Comparison of ENCODE assay signal across 11 cellular contexts in the genomic region with DNA sequence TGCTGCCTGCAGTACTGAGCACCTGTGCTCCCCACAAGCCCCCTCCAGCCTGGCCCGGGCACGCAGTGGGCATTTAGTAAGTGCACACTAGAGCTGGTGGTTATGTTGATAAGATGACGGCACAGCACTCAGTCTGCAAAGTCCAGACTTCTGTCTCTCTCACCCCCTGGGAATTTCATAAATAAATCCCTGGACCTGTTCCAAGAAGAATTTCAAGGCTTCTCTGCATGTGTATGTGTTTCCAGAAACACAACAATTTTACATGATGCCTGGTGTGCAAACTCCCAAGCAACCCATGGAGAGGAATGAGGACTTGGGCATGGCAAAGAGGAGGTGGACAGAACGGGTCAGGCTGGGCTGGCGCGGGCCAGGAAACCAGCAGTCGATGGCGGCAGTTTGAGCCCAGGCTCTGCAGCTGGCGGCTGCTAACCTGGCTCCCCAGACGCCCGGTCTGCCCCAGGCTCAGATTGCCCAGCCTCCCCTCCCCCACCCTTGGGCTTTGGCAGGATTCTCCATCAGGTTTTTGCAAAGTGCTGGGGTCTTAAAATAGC. TPM values are rescaled to one million over a fixed set of nuclear protein-coding genes. Genes with fewer than 3 reads are reported as not detected.
DNase-seq lines count a peak whose midpoint lies in the region; ATAC-seq, FAIRE-seq and TF ChIP-seq lines count a peak whose summit lies in the region.
"Had no signal": no experiment of that assay in that cellular context is flagged by ENCODE, and none has a peak within 500 bp of the region (broad histone marks: within the 10 kb centered on the region; RNA-seq: fewer than 3 reads in every experiment).

No MANE protein-coding gene starts in this region.

- POLR2A ChIA-PET in naive thymus-derived CD4-positive, alpha-beta T cell (lab: Charles Lee) = no interaction called here

- peaks cover 0 to 32% (median 4%) of the 10 kb centered on the region in 5 donors for H3K27me3 Mint-ChIP-seq in naive thymus-derived CD4-positive, alpha-beta T cell

- ATAC-seq in naive thymus-derived CD4-positive, alpha-beta T cell = no peak

- peaks cover 5 to 12% (median 7%) of the 10 kb centered on the region in 5 donors for H3K36me3 Mint-ChIP-seq in naive thymus-derived CD4-positive, alpha-beta T cell
- H3K36me3 Mint-ChIP-seq: CD4-positive, CD25-positive, alpha-beta regulatory T cell had no signal

- H3K4me3 ChIP-seq in naive thymus-derived CD4-positive, alpha-beta T cell (ENCODE audit: low read length) = no peak overlapping the region

- peak; percentile 84 for DNase-seq in COR-L47 (lab: John Stamatoyannopoulos, UW)
- DNase-seq in NCI-H2107 treated with DMSO at 0.1 percent for 48 hours (lab: John Stamatoyannopoulos, UW; ENCODE audit: unreplicated experiment) = peak; percentile 82
- peak; percentile 57 for DNase-seq in brain pericyte (ENCODE audit: low read depth, low spot score)
- peak; percentile 55 for DNase-seq in left kidney (ENCODE audit: low read depth, low spot score)
- DNase-seq in naive thymus-derived CD4-positive, alpha-beta T cell = no peak
- DNase-seq in H54 (ENCODE audit: insufficient read length, low spot score) = no peak
- no peak for DNase-seq in activated naive CD4-positive, alpha-beta T cell (lab: John Stamatoyannopoulos, UW)
- DNase-seq in midbrain (lab: John Stamatoyannopoulos, UW) = no peak
- DNase-seq: CD4-positive, CD25-positive, alpha-beta regulatory T cell had no signal

- no peaks in the 10 kb centered on the region for H3K36me3 ChIP-seq in naive thymus-derived CD4-positive, alpha-beta T cell (ENCODE audit: control insufficient read depth in 2 of 3, insufficient read depth in 3 of 3, low read length in 3 of 3)

- H3K9me3 Mint-ChIP-seq in naive thymus-derived CD4-positive, alpha-beta T cell = peaks cover 5 to 20% (median 10%) of the 10 kb centered on the region in 11 donors

- FAIRE-seq in H54 (lab: Jason Lieb, UNC) = no peak

- no peak overlapping the region for H3K4me3 Mint-ChIP-seq in naive thymus-derived CD4-positive, alpha-beta T cell
- H3K4me3 Mint-ChIP-seq: CD4-positive, CD25-positive, alpha-beta regulatory T cell; T-helper 2 cell treated with Interferon-gamma antibody and Interleukin-4, amounts not matched to agents 5 μg/mL and 100 μg/mL, for 36 hours had no signal

- H3K27ac Mint-ChIP-seq in naive thymus-derived CD4-positive, alpha-beta T cell = no peak overlapping the region
- H3K27ac Mint-ChIP-seq: CD4-positive, CD25-positive, alpha-beta regulatory T cell; T-helper 2 cell treated with Interferon-gamma antibody and Interleukin-4, amounts not matched to agents 5 μg/mL and 100 μg/mL, for 36 hours had no signal

- no peak for TF ChIP-seq POLR2A in H54 (IDR thresholded peaks at IDR 0.05; ENCODE audit: low read depth, low read length)

- H3K27me3 ChIP-seq in naive thymus-derived CD4-positive, alpha-beta T cell (ENCODE audit: control insufficient read depth in 2 of 2, insufficient read depth in 2 of 2, low read length in 2 of 2) = peaks cover 0 to 4% of the 10 kb centered on the region in 2 donors

- peaks cover 4 to 13% (median 6%) of the 10 kb centered on the region in 7 donors for H3K4me1 Mint-ChIP-seq in naive thymus-derived CD4-positive, alpha-beta T cell

- no peak overlapping the region for H3K27ac ChIP-seq in naive thymus-derived CD4-positive, alpha-beta T cell (ENCODE audit: low read depth, low read length)

- CTCF ChIA-PET in naive thymus-derived CD4-positive, alpha-beta T cell (lab: Charles Lee) = no interaction called here

- H3K4me1 ChIP-seq in naive thymus-derived CD4-positive, alpha-beta T cell (ENCODE audit: control insufficient read depth in 2 of 2, insufficient read depth in 2 of 2, low read length in 2 of 2) = no peaks in the 10 kb centered on the region

- peaks cover 0 to 14% (median 0%) of the 10 kb centered on the region in 3 experiments for H3K9me3 ChIP-seq in naive thymus-derived CD4-positive, alpha-beta T cell (ENCODE audit: control insufficient read depth in 2 of 3, low read length in 3 of 3)

- intact Hi-C loops in naive thymus-derived CD4-positive, alpha-beta T cell (cut with micrococcal nuclease) = no loop called here

RNA-seq across cellular contexts. Expression of a gene that starts 10.4 kb away (rescaled TPM):
- 10 to 100 TPM in 4 of 5 experiments, 1 to 10 TPM in 1; 4.9 to 14.8 (median 14.2) TPM for total RNA-seq in naive thymus-derived CD4-positive, alpha-beta T cell
- polyA plus RNA-seq in naive thymus-derived CD4-positive, alpha-beta T cell = 1 to 10 TPM; 2.5 to 2.9 TPM

RNA-seq across cellular contexts. Expression of a gene that starts 33.8 kb away (rescaled TPM):
- total RNA-seq in naive thymus-derived CD4-positive, alpha-beta T cell = under 1 TPM in 2 of 5 experiments, not detected in 3; 0.64 to 0.70 TPM
- not detected for polyA plus RNA-seq in naive thymus-derived CD4-positive, alpha-beta T cell
- total RNA-seq: CD4-positive, CD25-positive, alpha-beta regulatory T cell had no signal
- polyA plus RNA-seq: CD4-positive, CD25-positive, alpha-beta regulatory T cell had no signal

RNA-seq across cellular contexts. Expression of a gene that starts 53.2 kb away (rescaled TPM):
- total RNA-seq in naive thymus-derived CD4-positive, alpha-beta T cell = not detected
- not detected for polyA plus RNA-seq in naive thymus-derived CD4-positive, alpha-beta T cell
- total RNA-seq: CD4-positive, CD25-positive, alpha-beta regulatory T cell; liver had no signal
- polyA plus RNA-seq: CD4-positive, CD25-positive, alpha-beta regulatory T cell; liver had no signal

Comparison
In these comparisons a context has a peak if more than half of its experiments do, and no peak if none do; other contexts are left out.
1. DNase-seq: peak in COR-L47 (single experiment), NCI-H2107 treated with DMSO at 0.1 percent for 48 hours (single experiment), brain pericyte (single experiment) and left kidney (single experiment); none in naive thymus-derived CD4-positive, alpha-beta T cell (0 of 9), H54 (single experiment), activated naive CD4-positive, alpha-beta T cell (0 of 4) and midbrain (single experiment).